Comparison of ENCODE assay signal across 1 cellular context in the genomic region with DNA sequence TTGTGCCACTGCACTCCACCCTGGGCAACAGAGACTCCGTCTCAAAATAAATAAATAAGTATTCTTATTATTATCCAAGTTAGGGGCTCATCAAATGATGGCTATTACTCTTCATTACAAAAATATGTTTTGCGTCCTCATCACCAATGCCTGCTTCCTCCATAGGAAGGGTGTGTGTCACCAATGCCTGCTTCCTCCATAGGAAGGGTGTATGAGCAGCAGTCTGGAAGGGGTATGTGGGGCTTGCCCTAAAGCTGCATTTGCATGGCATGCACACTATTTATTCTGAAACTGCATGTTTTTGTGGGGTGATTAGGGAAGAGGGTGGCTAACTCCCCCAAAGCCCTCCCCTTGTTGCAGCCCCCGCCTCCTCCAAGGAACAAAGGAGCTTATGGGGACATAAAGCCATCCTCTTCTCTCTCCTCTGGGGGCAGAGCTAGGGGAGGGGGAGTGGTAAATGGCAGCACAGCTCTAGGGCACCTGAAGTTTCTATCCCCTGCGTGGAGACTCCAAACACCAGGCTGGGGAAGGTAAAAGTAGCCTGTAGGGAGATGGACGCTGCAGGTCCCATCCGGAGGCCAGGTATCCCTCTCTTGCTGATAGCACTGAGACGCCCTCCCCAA.
TF ChIP-seq lines count a peak whose summit lies in the region.

No MANE protein-coding gene starts in this region.

TF ChIP-seq in K562, 482 proteins besides CTCF, POLR2A, EP300 and RAD21 (continued from another document):
- TF ChIP-seq, protein P1, sequence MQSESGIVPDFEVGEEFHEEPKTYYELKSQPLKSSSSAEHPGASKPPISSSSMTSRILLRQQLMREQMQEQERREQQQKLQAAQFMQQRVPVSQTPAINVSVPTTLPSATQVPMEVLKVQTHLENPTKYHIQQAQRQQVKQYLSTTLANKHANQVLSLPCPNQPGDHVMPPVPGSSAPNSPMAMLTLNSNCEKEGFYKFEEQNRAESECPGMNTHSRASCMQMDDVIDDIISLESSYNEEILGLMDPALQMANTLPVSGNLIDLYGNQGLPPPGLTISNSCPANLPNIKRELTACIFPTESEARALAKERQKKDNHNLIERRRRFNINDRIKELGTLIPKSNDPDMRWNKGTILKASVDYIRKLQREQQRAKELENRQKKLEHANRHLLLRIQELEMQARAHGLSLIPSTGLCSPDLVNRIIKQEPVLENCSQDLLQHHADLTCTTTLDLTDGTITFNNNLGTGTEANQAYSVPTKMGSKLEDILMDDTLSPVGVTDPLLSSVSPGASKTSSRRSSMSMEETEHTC (IDR thresholded peaks at IDR 0.05): no peak
- TF ChIP-seq SMAD1 (IDR thresholded peaks at IDR 0.05; ENCODE audit: low read depth, low read length, partially characterized antibody) (no peak), ZNF239 (CRISPR knock-in tag; IDR thresholded peaks at IDR 0.05) (no peak), ELF4 (CRISPR knock-in tag; IDR thresholded peaks at IDR 0.05) (no peak), CBFB (CRISPR knock-in tag; IDR thresholded peaks at IDR 0.05) (no peak), SRSF7 (optimal IDR thresholded peaks at IDR 0.05; ENCODE audit: low read depth, low read length) (no peak), ZSCAN29 (IDR thresholded peaks at IDR 0.05) (no peak), NFATC3 (IDR thresholded peaks at IDR 0.05) (no peak), XRCC5 (IDR thresholded peaks at IDR 0.05; ENCODE audit: low read depth, low read length) (no peak)
- TF ChIP-seq, protein P2, sequence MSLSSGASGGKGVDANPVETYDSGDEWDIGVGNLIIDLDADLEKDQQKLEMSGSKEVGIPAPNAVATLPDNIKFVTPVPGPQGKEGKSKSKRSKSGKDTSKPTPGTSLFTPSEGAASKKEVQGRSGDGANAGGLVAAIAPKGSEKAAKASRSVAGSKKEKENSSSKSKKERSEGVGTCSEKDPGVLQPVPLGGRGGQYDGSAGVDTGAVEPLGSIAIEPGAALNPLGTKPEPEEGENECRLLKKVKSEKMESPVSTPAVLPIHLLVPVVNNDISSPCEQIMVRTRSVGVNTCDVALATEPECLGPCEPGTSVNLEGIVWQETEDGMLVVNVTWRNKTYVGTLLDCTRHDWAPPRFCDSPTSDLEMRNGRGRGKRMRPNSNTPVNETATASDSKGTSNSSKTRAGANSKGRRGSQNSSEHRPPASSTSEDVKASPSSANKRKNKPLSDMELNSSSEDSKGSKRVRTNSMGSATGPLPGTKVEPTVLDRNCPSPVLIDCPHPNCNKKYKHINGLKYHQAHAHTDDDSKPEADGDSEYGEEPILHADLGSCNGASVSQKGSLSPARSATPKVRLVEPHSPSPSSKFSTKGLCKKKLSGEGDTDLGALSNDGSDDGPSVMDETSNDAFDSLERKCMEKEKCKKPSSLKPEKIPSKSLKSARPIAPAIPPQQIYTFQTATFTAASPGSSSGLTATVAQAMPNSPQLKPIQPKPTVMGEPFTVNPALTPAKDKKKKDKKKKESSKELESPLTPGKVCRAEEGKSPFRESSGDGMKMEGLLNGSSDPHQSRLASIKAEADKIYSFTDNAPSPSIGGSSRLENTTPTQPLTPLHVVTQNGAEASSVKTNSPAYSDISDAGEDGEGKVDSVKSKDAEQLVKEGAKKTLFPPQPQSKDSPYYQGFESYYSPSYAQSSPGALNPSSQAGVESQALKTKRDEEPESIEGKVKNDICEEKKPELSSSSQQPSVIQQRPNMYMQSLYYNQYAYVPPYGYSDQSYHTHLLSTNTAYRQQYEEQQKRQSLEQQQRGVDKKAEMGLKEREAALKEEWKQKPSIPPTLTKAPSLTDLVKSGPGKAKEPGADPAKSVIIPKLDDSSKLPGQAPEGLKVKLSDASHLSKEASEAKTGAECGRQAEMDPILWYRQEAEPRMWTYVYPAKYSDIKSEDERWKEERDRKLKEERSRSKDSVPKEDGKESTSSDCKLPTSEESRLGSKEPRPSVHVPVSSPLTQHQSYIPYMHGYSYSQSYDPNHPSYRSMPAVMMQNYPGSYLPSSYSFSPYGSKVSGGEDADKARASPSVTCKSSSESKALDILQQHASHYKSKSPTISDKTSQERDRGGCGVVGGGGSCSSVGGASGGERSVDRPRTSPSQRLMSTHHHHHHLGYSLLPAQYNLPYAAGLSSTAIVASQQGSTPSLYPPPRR (CRISPR knock-in tag; IDR thresholded peaks at IDR 0.05; ENCODE audit: borderline replicate concordance): no peak
- TF ChIP-seq, protein P3, sequence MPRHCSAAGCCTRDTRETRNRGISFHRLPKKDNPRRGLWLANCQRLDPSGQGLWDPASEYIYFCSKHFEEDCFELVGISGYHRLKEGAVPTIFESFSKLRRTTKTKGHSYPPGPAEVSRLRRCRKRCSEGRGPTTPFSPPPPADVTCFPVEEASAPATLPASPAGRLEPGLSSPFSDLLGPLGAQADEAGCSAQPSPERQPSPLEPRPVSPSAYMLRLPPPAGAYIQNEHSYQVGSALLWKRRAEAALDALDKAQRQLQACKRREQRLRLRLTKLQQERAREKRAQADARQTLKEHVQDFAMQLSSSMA (CRISPR knock-in tag; IDR thresholded peaks at IDR 0.05): no peak
